Comparison of ENCODE assay signal across 24 cellular contexts in genomic region chr1:156428772-156429288, GRCh38.
"Had no signal": no experiment of that assay in that cellular context is flagged by ENCODE, and none has a peak within 500 bp of the region (broad histone marks: within the 10 kb centered on the region; RNA-seq: fewer than 3 reads in every experiment).

No MANE protein-coding gene starts in this region.

- DNase-seq: activated CD4-positive, alpha-beta memory T cell treated with anti-CD3 and anti-CD28 coated beads for 36 hours; activated CD4-positive, alpha-beta T cell treated with anti-CD3 and anti-CD28 coated beads for 4 hours; activated CD4-positive, CD25-positive, alpha-beta regulatory T cell; activated gamma-delta T cell; activated naive CD4-positive, alpha-beta T cell treated with anti-CD3 and anti-CD28 coated beads, Interleukin-2, amount 50 U/mL, for 16 hours; activated naive CD8-positive, alpha-beta T cell treated with anti-CD3 and anti-CD28 coated beads, Interleukin-2, amount 50 U/mL, for 24 hours; body of pancreas; dermis blood vessel endothelial cell; effector memory CD8-positive, alpha-beta T cell; esophagus squamous epithelium; lower lobe of right lung; naive B cell; stimulated activated CD4-positive, alpha-beta T cell treated with anti-CD3 and anti-CD28 coated beads, Interleukin-2, amount 100 ng/mL, for 48 hours; stimulated activated CD8-positive, alpha-beta memory T cell treated with anti-CD3 and anti-CD28 coated beads, Interleukin-4, amount 100 ng/mL, for 48 hours; stimulated activated naive CD8-positive, alpha-beta T cell treated with anti-CD3 and anti-CD28 coated beads, Interleukin-15, Interleukin-2, amounts not matched to agents 100 U/mL and 50 U/mL, for 24 hours; T1000; transverse colon had no signal

- H3K9me3 ChIP-seq: body of pancreas, esophagus squamous epithelium, gastroesophageal sphincter, lower lobe of right lung, transverse colon had no signal

- FAIRE-seq: keratinocyte, urothelium cell line had no signal

- ATAC-seq: activated naive CD8-positive, alpha-beta T cell treated with anti-CD3 and anti-CD28 coated beads, Interleukin-2, amount 50 U/mL, for 24 hours; body of pancreas; effector memory CD8-positive, alpha-beta T cell; gastroesophageal sphincter; left lobe of liver; lower lobe of right lung; stimulated activated naive CD8-positive, alpha-beta T cell treated with anti-CD3 and anti-CD28 coated beads, Interleukin-15, Interleukin-2, amounts not matched to agents 100 U/mL and 50 U/mL, for 24 hours had no signal

- H3K36me3 ChIP-seq: esophagus squamous epithelium, gastroesophageal sphincter, lower lobe of right lung, transverse colon had no signal

- H3K4me3 Mint-ChIP-seq: activated CD4-positive, alpha-beta memory T cell treated with anti-CD3 and anti-CD28 coated beads for 36 hours; activated naive CD8-positive, alpha-beta T cell treated with anti-CD3 and anti-CD28 coated beads, Interleukin-2, amount 50 U/mL, for 24 hours; activated T-helper 1 cell treated with anti-CD3 and anti-CD28 coated beads, Interleukin-12 subunit alpha, Interleukin-12 subunit beta, Interleukin-2, Interleukin-4 antibody, amounts not matched to agents 30 ng/mL and 10 ng/mL and 1 ng/mL, durations not matched to agents 14 hours and 24 hours and 36 hours; effector memory CD8-positive, alpha-beta T cell; naive B cell; T-helper 1 cell treated with Interleukin-12 subunit alpha and Interleukin-12 subunit beta and Interleukin-4 antibody, amounts not matched to agents 30 μg/mL and 1 μg/mL, for 36 hours had no signal

- H3K27ac ChIP-seq: body of pancreas, esophagus squamous epithelium, gastroesophageal sphincter, lower lobe of right lung, transverse colon had no signal

- H3K4me3 ChIP-seq: body of pancreas, esophagus squamous epithelium, gastroesophageal sphincter, lower lobe of right lung, transverse colon had no signal

- H3K36me3 Mint-ChIP-seq: activated CD4-positive, alpha-beta memory T cell treated with anti-CD3 and anti-CD28 coated beads for 36 hours; naive B cell had no signal

- H3K9me3 Mint-ChIP-seq: activated CD4-positive, alpha-beta memory T cell treated with anti-CD3 and anti-CD28 coated beads for 36 hours; activated naive CD8-positive, alpha-beta T cell treated with anti-CD3 and anti-CD28 coated beads, Interleukin-2, amount 50 U/mL, for 24 hours; activated T-helper 1 cell treated with anti-CD3 and anti-CD28 coated beads, Interleukin-12 subunit alpha, Interleukin-12 subunit beta, Interleukin-2, Interleukin-4 antibody, amounts not matched to agents 30 ng/mL and 10 ng/mL and 1 ng/mL, durations not matched to agents 14 hours and 24 hours and 36 hours; effector memory CD8-positive, alpha-beta T cell; T-helper 1 cell treated with Interleukin-12 subunit alpha and Interleukin-12 subunit beta and Interleukin-4 antibody, amounts not matched to agents 30 μg/mL and 1 μg/mL, for 36 hours had no signal

- H3K27ac Mint-ChIP-seq: activated CD4-positive, alpha-beta memory T cell treated with anti-CD3 and anti-CD28 coated beads for 36 hours; activated naive CD8-positive, alpha-beta T cell treated with anti-CD3 and anti-CD28 coated beads, Interleukin-2, amount 50 U/mL, for 24 hours; activated T-helper 1 cell treated with anti-CD3 and anti-CD28 coated beads, Interleukin-12 subunit alpha, Interleukin-12 subunit beta, Interleukin-2, Interleukin-4 antibody, amounts not matched to agents 30 ng/mL and 10 ng/mL and 1 ng/mL, durations not matched to agents 14 hours and 24 hours and 36 hours; effector memory CD8-positive, alpha-beta T cell; naive B cell; progenitor cell of endocrine pancreas; T-helper 1 cell treated with Interleukin-12 subunit alpha and Interleukin-12 subunit beta and Interleukin-4 antibody, amounts not matched to agents 30 μg/mL and 1 μg/mL, for 36 hours had no signal

- H3K4me1 ChIP-seq: body of pancreas, esophagus squamous epithelium, gastroesophageal sphincter, lower lobe of right lung, transverse colon had no signal
